Comparison of ENCODE assay signal across 9 cellular contexts in the genomic region with DNA sequence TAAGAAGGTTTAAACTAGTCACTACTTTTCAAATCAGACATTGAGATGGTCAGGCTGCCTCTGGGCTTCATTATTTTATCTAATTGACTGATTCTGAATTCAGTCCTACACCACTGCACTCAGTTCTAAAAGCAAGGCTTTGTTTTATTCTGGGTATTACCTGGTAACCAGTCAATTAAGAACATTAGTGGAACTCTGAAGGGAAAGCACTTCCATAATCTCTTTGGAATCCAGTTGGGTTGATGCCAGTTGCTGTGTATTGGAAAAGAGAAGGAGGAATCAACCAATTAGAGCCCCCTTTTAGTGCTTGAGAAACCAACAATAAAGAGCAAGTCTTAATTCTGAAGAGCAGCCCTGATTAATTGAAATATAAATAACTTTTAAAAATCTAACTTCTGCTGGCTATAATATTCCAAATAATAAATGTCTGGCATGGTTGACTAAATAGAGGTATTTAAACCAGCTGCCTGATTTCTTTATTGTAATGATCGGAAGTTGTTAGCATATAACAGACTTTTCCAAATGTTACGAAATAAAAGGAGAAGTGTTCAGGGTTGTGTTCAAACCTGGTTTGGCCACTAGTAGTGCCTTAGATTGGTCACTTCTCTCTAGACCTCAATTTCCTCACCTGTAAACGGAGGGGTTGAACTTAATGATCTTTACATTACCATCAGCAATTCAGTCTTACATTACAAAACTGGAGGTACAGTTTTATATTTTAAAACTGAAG. TPM values are rescaled to one million over a fixed set of nuclear protein-coding genes. Genes with fewer than 3 reads are reported as not detected.
DNase-seq lines count a peak whose midpoint lies in the region; ATAC-seq lines count a peak whose summit lies in the region.
"Had no signal": no experiment of that assay in that cellular context is flagged by ENCODE, and none has a peak within 500 bp of the region (broad histone marks: within the 10 kb centered on the region; RNA-seq: fewer than 3 reads in every experiment).

No MANE protein-coding gene starts in this region.

- H3K4me3 ChIP-seq in BLaER1, result no peak overlapping the region
- H3K4me3 ChIP-seq in naive thymus-derived CD4-positive, alpha-beta T cell (ENCODE audit: low read length), result no peak overlapping the region

- H3K36me3 Mint-ChIP-seq in naive thymus-derived CD4-positive, alpha-beta T cell, result peaks cover 0 to 7% (median 4%) of the 10 kb centered on the region in 5 donors

- H3K4me1 Mint-ChIP-seq in naive thymus-derived CD4-positive, alpha-beta T cell, result peaks cover 6 to 38% (median 23%) of the 10 kb centered on the region in 7 donors

- DNase-seq in NCI-H128 (lab: John Stamatoyannopoulos, UW; ENCODE audit: unreplicated experiment) (peak; percentile 2), dermis blood vessel endothelial cell (peak; percentile 76), NCI-H1694 (lab: John Stamatoyannopoulos, UW) (no peak)
- no peak for DNase-seq in naive thymus-derived CD4-positive, alpha-beta T cell
- DNase-seq in activated CD4-positive, alpha-beta T cell treated with anti-CD3 and anti-CD28 coated beads, Interleukin-2, amount 50 U/mL, for 48 hours, result no peak
- DNase-seq: nephron progenitor cell had no signal

- no peak for ATAC-seq in naive thymus-derived CD4-positive, alpha-beta T cell
- ATAC-seq in GM18511 (IDR thresholded peaks at IDR 0.05; ENCODE audit: unreplicated experiment) (no peak), GM19455 (IDR thresholded peaks at IDR 0.05; ENCODE audit: unreplicated experiment) (no peak)

- no peaks in the 10 kb centered on the region for H3K9me3 ChIP-seq in BLaER1
- no peaks in the 10 kb centered on the region for H3K9me3 ChIP-seq in naive thymus-derived CD4-positive, alpha-beta T cell (ENCODE audit: control insufficient read depth in 2 of 3, low read length in 3 of 3)

- CTCF ChIA-PET in naive thymus-derived CD4-positive, alpha-beta T cell (lab: Charles Lee), result no interaction called here

- no peaks in the 10 kb centered on the region for H3K27me3 Mint-ChIP-seq in naive thymus-derived CD4-positive, alpha-beta T cell

- H3K27me3 ChIP-seq in BLaER1, result no peaks in the 10 kb centered on the region
- H3K27me3 ChIP-seq in naive thymus-derived CD4-positive, alpha-beta T cell (ENCODE audit: control insufficient read depth in 2 of 2, insufficient read depth in 2 of 2, low read length in 2 of 2), result no peaks in the 10 kb centered on the region

- H3K9me3 Mint-ChIP-seq in naive thymus-derived CD4-positive, alpha-beta T cell, result no peaks in the 10 kb centered on the region
- H3K9me3 Mint-ChIP-seq: nephron progenitor cell had no signal

- peaks cover 94% of the 10 kb centered on the region for H3K4me1 ChIP-seq in BLaER1
- H3K4me1 ChIP-seq in naive thymus-derived CD4-positive, alpha-beta T cell (ENCODE audit: control insufficient read depth in 2 of 2, insufficient read depth in 2 of 2, low read length in 2 of 2), result peaks cover 4 to 11% of the 10 kb centered on the region in 2 donors

- H3K36me3 ChIP-seq in BLaER1, result no peaks in the 10 kb centered on the region
- H3K36me3 ChIP-seq in naive thymus-derived CD4-positive, alpha-beta T cell (ENCODE audit: control insufficient read depth in 2 of 3, insufficient read depth in 3 of 3, low read length in 3 of 3), result no peaks in the 10 kb centered on the region

- peak overlapping the region in 1 of 9 donors; percentile 61 for H3K27ac Mint-ChIP-seq in naive thymus-derived CD4-positive, alpha-beta T cell
- H3K27ac Mint-ChIP-seq: nephron progenitor cell had no signal

- POLR2A ChIA-PET in naive thymus-derived CD4-positive, alpha-beta T cell (lab: Charles Lee), result interaction anchor here (0.6 to 3.2 kb wide), 2 partner anchors 16 to 303 kb away, joined by 4 to 42 read pairs; partner anchors contain the start of gene BOD1

- no peak overlapping the region for H3K27ac ChIP-seq in BLaER1
- peak overlapping the region; percentile 82 for H3K27ac ChIP-seq in naive thymus-derived CD4-positive, alpha-beta T cell (ENCODE audit: low read depth, low read length)

- peak overlapping the region; percentile 83; the same call in 1 of the 2 replicates for H3K4me2 ChIP-seq in BLaER1

- no peaks in the 10 kb centered on the region for H4K20me1 ChIP-seq in BLaER1

- no peak overlapping the region for H3K9ac ChIP-seq in BLaER1

- intact Hi-C loops in naive thymus-derived CD4-positive, alpha-beta T cell (cut with micrococcal nuclease), result loop anchor here in 1 of 2 donors (10.0 kb wide), 1 partner anchor 215 kb away; no protein-coding TSS in a partner anchor

- H3K4me3 Mint-ChIP-seq in naive thymus-derived CD4-positive, alpha-beta T cell, result no peak overlapping the region
- H3K4me3 Mint-ChIP-seq: nephron progenitor cell had no signal

RNA-seq across cellular contexts. Expression of gene CPEB4, which starts 32.0 kb away (rescaled TPM):
- total RNA-seq in dermis blood vessel endothelial cell, result 16.8 and 18.0 TPM in 2 replicates
- total RNA-seq in naive thymus-derived CD4-positive, alpha-beta T cell, result 10 to 100 TPM; 12.6 to 40.4 (median 17.5) TPM
- 1 to 10 TPM; 3.9 to 6.9 TPM for polyA plus RNA-seq in naive thymus-derived CD4-positive, alpha-beta T cell

Comparison
In these comparisons a context has a peak if more than half of its experiments do, and no peak if none do; other contexts are left out.
1. DNase-seq: peak in NCI-H128 (single experiment) and dermis blood vessel endothelial cell (single experiment); none in naive thymus-derived CD4-positive, alpha-beta T cell (0 of 9), activated CD4-positive, alpha-beta T cell treated with anti-CD3 and anti-CD28 coated beads, Interleukin-2, amount 50 U/mL, for 48 hours (0 of 2) and NCI-H1694 (single experiment).